Comparison of ENCODE assay signal across 17 cellular contexts in the genomic region with DNA sequence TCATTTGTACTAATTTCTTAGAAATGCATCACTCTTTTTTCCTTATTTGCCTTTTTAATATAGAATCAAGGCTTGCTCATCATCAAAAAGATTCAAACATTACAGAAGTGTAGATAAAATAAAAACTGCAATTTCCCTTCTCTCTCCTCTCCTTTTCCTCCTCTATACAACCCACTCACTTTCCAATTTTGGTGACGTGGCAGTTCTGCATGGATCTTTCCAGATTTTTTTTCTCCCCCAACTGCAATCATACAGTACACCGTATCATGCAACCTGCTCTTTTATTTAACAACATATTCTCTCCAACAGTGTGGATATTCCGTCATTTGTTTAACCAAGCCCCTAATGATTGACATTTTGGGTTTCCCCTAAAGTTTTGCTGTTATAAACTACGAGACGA.
A peak's percentile ranks its signal among the peaks of the same experiment; 100 is the strongest.
DNase-seq lines count a peak whose midpoint lies in the region; ATAC-seq and TF ChIP-seq lines count a peak whose summit lies in the region.
"Had no signal": no experiment of that assay in that cellular context is flagged by ENCODE, and none has a peak within 500 bp of the region (broad histone marks: within the 10 kb centered on the region; RNA-seq: fewer than 3 reads in every experiment).

No MANE protein-coding gene starts in this region.

- no peak for ATAC-seq in natural killer cell treated with Interleukin-12 subunit alpha and Interleukin-12 subunit beta and Interleukin-15 and Interleukin-18, amount 100 ng/mL, for 72 hours
- ATAC-seq: CD8-positive, alpha-beta T cell had no signal

- H3K9ac ChIP-seq in OCI-LY3 (ENCODE audit: low read length), result no peak overlapping the region
- H3K9ac ChIP-seq: BLaER1, GM23248 had no signal

- no peaks in the 10 kb centered on the region for H3K9me3 Mint-ChIP-seq in natural killer cell treated with Interleukin-12 subunit alpha and Interleukin-12 subunit beta and Interleukin-15 and Interleukin-18, amount 100 ng/mL, for 72 hours
- H3K9me3 Mint-ChIP-seq: CD8-positive, alpha-beta T cell had no signal

- no peaks in the 10 kb centered on the region for H3K4me1 Mint-ChIP-seq in natural killer cell treated with Interleukin-12 subunit alpha and Interleukin-12 subunit beta and Interleukin-15 and Interleukin-18, amount 100 ng/mL, for 72 hours (ENCODE audit: low read depth in 2 of 2)
- H3K4me1 Mint-ChIP-seq: B cell; CD4-positive, CD25-positive, alpha-beta regulatory T cell had no signal

- TF ChIP-seq CTCF in OCI-LY3 (IDR thresholded peaks at IDR 0.05; ENCODE audit: low read depth, low read length) (no peak), WERI-Rb-1 (IDR thresholded peaks at IDR 0.05; ENCODE audit: low read depth, low read length) (no peak)

- H3K36me3 ChIP-seq in OCI-LY3 (replicated peaks; ENCODE audit: low read depth, low read length) (peaks cover 3% of the 10 kb centered on the region), WERI-Rb-1 (no peaks in the 10 kb centered on the region; the same call in 1 of the 2 replicates)
- H3K36me3 ChIP-seq: BLaER1 had no signal

- peak overlapping the region; percentile 60 for H3K4me2 ChIP-seq in OCI-LY3 (ENCODE audit: low read length)
- H3K4me2 ChIP-seq: BLaER1 had no signal

- no peak overlapping the region for H3K27ac Mint-ChIP-seq in natural killer cell treated with Interleukin-12 subunit alpha and Interleukin-12 subunit beta and Interleukin-15 and Interleukin-18, amount 100 ng/mL, for 72 hours
- H3K27ac Mint-ChIP-seq: B cell; CD4-positive, CD25-positive, alpha-beta regulatory T cell; CD8-positive, alpha-beta T cell had no signal

- no peak overlapping the region for H3K4me3 Mint-ChIP-seq in natural killer cell treated with Interleukin-12 subunit alpha and Interleukin-12 subunit beta and Interleukin-15 and Interleukin-18, amount 100 ng/mL, for 72 hours
- H3K4me3 Mint-ChIP-seq: B cell; CD4-positive, CD25-positive, alpha-beta regulatory T cell; CD8-positive, alpha-beta T cell had no signal

- H3K27ac ChIP-seq in OCI-LY3 (ENCODE audit: low read length) (peak overlapping the region; percentile 57; the same call in 1 of the 2 replicates), WERI-Rb-1 (peak overlapping the region; percentile 79)
- H3K27ac ChIP-seq: BLaER1, C4-2B, GM23248 had no signal

- no peaks in the 10 kb centered on the region for H3K79me2 ChIP-seq in OCI-LY3 (ENCODE audit: low read length)

- no peaks in the 10 kb centered on the region for H3K36me3 Mint-ChIP-seq in natural killer cell treated with Interleukin-12 subunit alpha and Interleukin-12 subunit beta and Interleukin-15 and Interleukin-18, amount 100 ng/mL, for 72 hours
- H3K36me3 Mint-ChIP-seq: CD4-positive, CD25-positive, alpha-beta regulatory T cell; CD8-positive, alpha-beta T cell had no signal

- peaks cover 29% of the 10 kb centered on the region for H3K4me1 ChIP-seq in OCI-LY3 (ENCODE audit: low read length)
- H3K4me1 ChIP-seq: BLaER1, Caco-2 had no signal

- H3K27me3 Mint-ChIP-seq in natural killer cell treated with Interleukin-12 subunit alpha and Interleukin-12 subunit beta and Interleukin-15 and Interleukin-18, amount 100 ng/mL, for 72 hours, result peaks cover 20 to 31% of the 10 kb centered on the region in 2 donors

- no peaks in the 10 kb centered on the region for H4K20me1 ChIP-seq in OCI-LY3 (ENCODE audit: insufficient read depth, low read length)
- H4K20me1 ChIP-seq: BLaER1 had no signal

- DNase-seq in WERI-Rb-1 (no peak), putamen (ENCODE audit: low spot score) (peak; percentile 73), NCI-H748 (lab: John Stamatoyannopoulos, UW; ENCODE audit: unreplicated experiment) (no peak), medulla oblongata (ENCODE audit: extremely low spot score) (no peak)
- no peak for DNase-seq in natural killer cell treated with Interleukin-12 subunit alpha and Interleukin-12 subunit beta and Interleukin-15 and Interleukin-18, amount 100 ng/mL, for 72 hours (ENCODE audit: low spot score)
- DNase-seq: Caco-2; CD4-positive, CD25-positive, alpha-beta regulatory T cell; CD8-positive, alpha-beta T cell; DMS153; DND-41; GM23248; H7; HCEC 1CT had no signal

- H3K9me3 ChIP-seq in OCI-LY3 (ENCODE audit: insufficient read depth, low read length), result no peaks in the 10 kb centered on the region
- no peaks in the 10 kb centered on the region for H3K9me3 ChIP-seq in WERI-Rb-1 (ENCODE audit: severe bottlenecking)
- H3K9me3 ChIP-seq: BLaER1, Caco-2 had no signal

- no peaks in the 10 kb centered on the region for H3K27me3 ChIP-seq in OCI-LY3 (ENCODE audit: low read depth, low read length)
- H3K27me3 ChIP-seq in WERI-Rb-1 (ENCODE audit: insufficient read depth, low read depth, severe bottlenecking), result no peaks in the 10 kb centered on the region
- H3K27me3 ChIP-seq: BLaER1 had no signal

- peak overlapping the region; percentile 92; the same call in 1 of the 2 replicates for H2AFZ ChIP-seq in OCI-LY3 (ENCODE audit: low read depth, low read length)
- H2AFZ ChIP-seq: GM23248 had no signal

- H3K4me3 ChIP-seq in OCI-LY3 (ENCODE audit: low read length) (0 out of 2 replicates have a peak overlapping the region, but pooled peaks have one; percentile 2), WERI-Rb-1 (ENCODE audit: low read depth, low read length) (no peak overlapping the region)
- H3K4me3 ChIP-seq: BLaER1, GM23248 had no signal
